In the genomic region with DNA sequence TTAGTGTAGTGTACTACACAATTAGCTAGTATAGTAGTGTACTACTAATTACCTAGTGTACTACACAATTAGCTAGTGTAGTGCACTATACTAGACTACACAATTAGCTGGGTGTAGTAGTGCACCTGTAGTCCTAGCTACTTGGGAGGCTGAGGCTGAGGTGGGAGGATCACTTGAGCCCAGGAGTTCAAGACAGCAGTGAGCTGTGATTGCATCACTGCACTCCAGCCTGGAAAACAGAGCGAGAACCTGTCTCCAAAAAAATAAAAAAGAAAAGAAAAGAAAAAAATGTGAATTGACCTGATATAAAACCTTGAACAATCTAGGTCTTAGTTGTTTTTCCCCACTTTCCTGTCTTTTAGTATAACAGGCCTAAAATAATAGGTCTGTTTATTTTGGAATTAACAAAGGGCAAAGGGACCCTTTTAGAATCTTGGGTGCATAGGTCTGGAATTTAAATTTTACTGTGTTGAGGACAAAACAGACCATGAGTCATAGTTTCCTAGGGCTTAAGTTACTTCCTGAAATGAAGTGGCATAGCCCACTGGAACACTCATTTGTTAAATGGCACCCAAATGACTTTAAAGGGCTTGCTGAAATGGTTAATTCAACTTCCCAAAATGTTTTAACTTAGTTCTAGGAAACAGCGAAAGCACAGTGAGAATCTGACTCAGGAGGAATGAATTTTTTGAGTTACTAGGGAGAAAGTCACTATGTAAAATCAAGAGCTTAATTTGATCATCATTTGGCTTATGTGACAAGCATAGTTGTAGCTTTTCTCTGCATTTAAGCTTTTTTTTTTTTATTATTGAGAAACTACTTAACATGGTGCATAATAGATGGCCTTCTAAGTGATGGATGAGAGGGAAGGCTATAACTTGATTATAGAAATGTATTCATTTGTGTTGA, we compare ENCODE assay signal across 9 cellular contexts. TPM values are rescaled to one million over a fixed set of nuclear protein-coding genes. Genes with fewer than 3 reads are reported as not detected.
DNase-seq lines count a peak whose midpoint lies in the region; ATAC-seq and TF ChIP-seq lines count a peak whose summit lies in the region.
"Had no signal": no experiment of that assay in that cellular context is flagged by ENCODE, and none has a peak within 500 bp of the region (broad histone marks: within the 10 kb centered on the region; RNA-seq: fewer than 3 reads in every experiment).

No MANE protein-coding gene starts in this region.

- no peak overlapping the region for H3K4me3 Mint-ChIP-seq in activated T-helper 2 cell treated with anti-CD3 and anti-CD28 coated beads, Interferon-gamma antibody, Interleukin-2, Interleukin-4, amounts not matched to agents 10 μg/mL and 5 μg/mL and 100 μg/mL, durations not matched to agents 14 hours and 24 hours and 36 hours (ENCODE audit: low read depth)

- H3K27ac Mint-ChIP-seq in activated T-helper 2 cell treated with anti-CD3 and anti-CD28 coated beads, Interferon-gamma antibody, Interleukin-2, Interleukin-4, amounts not matched to agents 10 μg/mL and 5 μg/mL and 100 μg/mL, durations not matched to agents 14 hours and 24 hours and 36 hours, result peak overlapping the region; percentile 12

- H3K36me3 Mint-ChIP-seq in activated T-helper 2 cell treated with anti-CD3 and anti-CD28 coated beads, Interferon-gamma antibody, Interleukin-2, Interleukin-4, amounts not matched to agents 10 μg/mL and 5 μg/mL and 100 μg/mL, durations not matched to agents 14 hours and 24 hours and 36 hours (ENCODE audit: low read depth), result no peaks in the 10 kb centered on the region

- H3K4me1 Mint-ChIP-seq in activated T-helper 2 cell treated with anti-CD3 and anti-CD28 coated beads, Interferon-gamma antibody, Interleukin-2, Interleukin-4, amounts not matched to agents 10 μg/mL and 5 μg/mL and 100 μg/mL, durations not matched to agents 14 hours and 24 hours and 36 hours (ENCODE audit: low read depth), result peaks cover 7% of the 10 kb centered on the region

- H3K4me3 ChIP-seq in lower lobe of right lung, result no peak overlapping the region

- intact Hi-C loops in activated T-helper 2 cell treated with anti-CD3 and anti-CD28 coated beads, Interferon-gamma antibody, Interleukin-2, Interleukin-4, amounts not matched to agents 10 μg/mL and 5 μg/mL and 100 μg/mL, durations not matched to agents 14 hours and 24 hours and 36 hours (cut with micrococcal nuclease), result loop anchor here (1.0 to 2.0 kb wide), 2 partner anchors 59 to 98 kb away; no protein-coding TSS in a partner anchor
- intact Hi-C loops in lower lobe of right lung (cut with DNase I), result no loop called here

- no peaks in the 10 kb centered on the region for H3K9me3 Mint-ChIP-seq in activated T-helper 2 cell treated with anti-CD3 and anti-CD28 coated beads, Interferon-gamma antibody, Interleukin-2, Interleukin-4, amounts not matched to agents 10 μg/mL and 5 μg/mL and 100 μg/mL, durations not matched to agents 14 hours and 24 hours and 36 hours

- H3K27me3 ChIP-seq in lower lobe of right lung (ENCODE audit: low read depth), result no peaks in the 10 kb centered on the region

- ATAC-seq in lower lobe of right lung, result peak; percentile 50 to 54
- ATAC-seq in GM18873 (IDR thresholded peaks at IDR 0.05; ENCODE audit: low FRiP score, unreplicated experiment), result no peak
- no peak for ATAC-seq in GM19455 (IDR thresholded peaks at IDR 0.05; ENCODE audit: unreplicated experiment)

- DNase-seq in EL (peak; percentile 1), HS-5 (ENCODE audit: low read depth) (peak; percentile 13), lower lobe of right lung (no peak), retina (no peak)
- no peak for DNase-seq in activated T-helper 2 cell treated with anti-CD3 and anti-CD28 coated beads, Interferon-gamma antibody, Interleukin-2, Interleukin-4, amounts not matched to agents 10 μg/mL and 5 μg/mL and 100 μg/mL, durations not matched to agents 14 hours and 24 hours and 36 hours (ENCODE audit: low spot score)
- DNase-seq in stimulated activated CD4-positive, alpha-beta T cell treated with anti-CD3 and anti-CD28 coated beads, Interleukin-2, amount 100 ng/mL, for 48 hours, result no peak
- DNase-seq: NCI-H446 treated with DMSO at 0.1 percent for 48 hours had no signal

- no peaks in the 10 kb centered on the region for H3K27me3 Mint-ChIP-seq in activated T-helper 2 cell treated with anti-CD3 and anti-CD28 coated beads, Interferon-gamma antibody, Interleukin-2, Interleukin-4, amounts not matched to agents 10 μg/mL and 5 μg/mL and 100 μg/mL, durations not matched to agents 14 hours and 24 hours and 36 hours (ENCODE audit: low read depth)

- TF ChIP-seq CTCF in lower lobe of right lung (IDR thresholded peaks at IDR 0.05), result no peak

- H3K27ac ChIP-seq in lower lobe of right lung, result no peak overlapping the region

- H3K4me1 ChIP-seq in lower lobe of right lung, result no peaks in the 10 kb centered on the region

- H3K36me3 ChIP-seq in lower lobe of right lung, result no peaks in the 10 kb centered on the region

- no peaks in the 10 kb centered on the region for H3K9me3 ChIP-seq in lower lobe of right lung

RNA-seq across cellular contexts. Expression of a gene that starts 50.7 kb away (rescaled TPM):
- 64.9 and 71.7 TPM in 2 replicates for total RNA-seq in activated T-helper 2 cell treated with anti-CD3 and anti-CD28 coated beads, Interferon-gamma antibody, Interleukin-2, Interleukin-4, amounts not matched to agents 10 μg/mL and 5 μg/mL and 100 μg/mL, durations not matched to agents 14 hours and 24 hours and 36 hours
- total RNA-seq in lower lobe of right lung, result 52.3 TPM

Comparison
In these comparisons a context has a peak if more than half of its experiments do, and no peak if none do; other contexts are left out.
1. DNase-seq: peak in EL (single experiment) and HS-5 (single experiment); none in activated T-helper 2 cell treated with anti-CD3 and anti-CD28 coated beads, Interferon-gamma antibody, Interleukin-2, Interleukin-4, amounts not matched to agents 10 μg/mL and 5 μg/mL and 100 μg/mL, durations not matched to agents 14 hours and 24 hours and 36 hours (single experiment), lower lobe of right lung (single experiment), stimulated activated CD4-positive, alpha-beta T cell treated with anti-CD3 and anti-CD28 coated beads, Interleukin-2, amount 100 ng/mL, for 48 hours (0 of 2) and retina (single experiment).
2. ATAC-seq: peak in lower lobe of right lung (2 of 2); none in GM18873 (single experiment) and GM19455 (single experiment).